ENCODE assay signal across 1 cellular context in the genomic region with DNA sequence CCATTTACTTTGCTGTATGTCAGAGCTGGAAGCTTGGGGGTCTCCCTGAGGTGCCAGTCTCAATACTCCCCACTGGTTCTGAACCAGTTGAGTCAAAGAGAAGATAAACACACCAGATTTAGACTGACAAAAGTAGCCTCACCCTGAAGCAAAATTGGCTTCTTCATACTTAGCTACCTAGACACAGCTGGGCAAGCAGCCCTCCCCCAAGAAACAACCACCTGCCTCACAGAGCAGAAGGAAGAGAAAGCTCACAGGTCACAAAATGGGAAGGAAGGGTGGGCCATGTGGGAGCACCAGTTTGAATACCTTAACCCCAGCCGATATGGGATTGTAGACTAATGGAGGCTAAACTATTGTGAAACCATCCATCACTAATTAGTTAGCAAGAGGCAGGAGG.
TF ChIP-seq lines count a peak whose summit lies in the region.

No MANE protein-coding gene starts in this region.

TF ChIP-seq in GM23338, 12 proteins besides CTCF, POLR2A, EP300 and RAD21:
- TF ChIP-seq, protein P1, sequence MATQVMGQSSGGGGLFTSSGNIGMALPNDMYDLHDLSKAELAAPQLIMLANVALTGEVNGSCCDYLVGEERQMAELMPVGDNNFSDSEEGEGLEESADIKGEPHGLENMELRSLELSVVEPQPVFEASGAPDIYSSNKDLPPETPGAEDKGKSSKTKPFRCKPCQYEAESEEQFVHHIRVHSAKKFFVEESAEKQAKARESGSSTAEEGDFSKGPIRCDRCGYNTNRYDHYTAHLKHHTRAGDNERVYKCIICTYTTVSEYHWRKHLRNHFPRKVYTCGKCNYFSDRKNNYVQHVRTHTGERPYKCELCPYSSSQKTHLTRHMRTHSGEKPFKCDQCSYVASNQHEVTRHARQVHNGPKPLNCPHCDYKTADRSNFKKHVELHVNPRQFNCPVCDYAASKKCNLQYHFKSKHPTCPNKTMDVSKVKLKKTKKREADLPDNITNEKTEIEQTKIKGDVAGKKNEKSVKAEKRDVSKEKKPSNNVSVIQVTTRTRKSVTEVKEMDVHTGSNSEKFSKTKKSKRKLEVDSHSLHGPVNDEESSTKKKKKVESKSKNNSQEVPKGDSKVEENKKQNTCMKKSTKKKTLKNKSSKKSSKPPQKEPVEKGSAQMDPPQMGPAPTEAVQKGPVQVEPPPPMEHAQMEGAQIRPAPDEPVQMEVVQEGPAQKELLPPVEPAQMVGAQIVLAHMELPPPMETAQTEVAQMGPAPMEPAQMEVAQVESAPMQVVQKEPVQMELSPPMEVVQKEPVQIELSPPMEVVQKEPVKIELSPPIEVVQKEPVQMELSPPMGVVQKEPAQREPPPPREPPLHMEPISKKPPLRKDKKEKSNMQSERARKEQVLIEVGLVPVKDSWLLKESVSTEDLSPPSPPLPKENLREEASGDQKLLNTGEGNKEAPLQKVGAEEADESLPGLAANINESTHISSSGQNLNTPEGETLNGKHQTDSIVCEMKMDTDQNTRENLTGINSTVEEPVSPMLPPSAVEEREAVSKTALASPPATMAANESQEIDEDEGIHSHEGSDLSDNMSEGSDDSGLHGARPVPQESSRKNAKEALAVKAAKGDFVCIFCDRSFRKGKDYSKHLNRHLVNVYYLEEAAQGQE (IDR thresholded peaks at IDR 0.05; ENCODE audit: unreplicated experiment), result no peak
- TF ChIP-seq STAT1 (IDR thresholded peaks at IDR 0.05; ENCODE audit: unreplicated experiment), result no peak
- no peak for TF ChIP-seq EZH2 (IDR thresholded peaks at IDR 0.05; ENCODE audit: low read depth, unreplicated experiment)
- TF ChIP-seq, protein P2, sequence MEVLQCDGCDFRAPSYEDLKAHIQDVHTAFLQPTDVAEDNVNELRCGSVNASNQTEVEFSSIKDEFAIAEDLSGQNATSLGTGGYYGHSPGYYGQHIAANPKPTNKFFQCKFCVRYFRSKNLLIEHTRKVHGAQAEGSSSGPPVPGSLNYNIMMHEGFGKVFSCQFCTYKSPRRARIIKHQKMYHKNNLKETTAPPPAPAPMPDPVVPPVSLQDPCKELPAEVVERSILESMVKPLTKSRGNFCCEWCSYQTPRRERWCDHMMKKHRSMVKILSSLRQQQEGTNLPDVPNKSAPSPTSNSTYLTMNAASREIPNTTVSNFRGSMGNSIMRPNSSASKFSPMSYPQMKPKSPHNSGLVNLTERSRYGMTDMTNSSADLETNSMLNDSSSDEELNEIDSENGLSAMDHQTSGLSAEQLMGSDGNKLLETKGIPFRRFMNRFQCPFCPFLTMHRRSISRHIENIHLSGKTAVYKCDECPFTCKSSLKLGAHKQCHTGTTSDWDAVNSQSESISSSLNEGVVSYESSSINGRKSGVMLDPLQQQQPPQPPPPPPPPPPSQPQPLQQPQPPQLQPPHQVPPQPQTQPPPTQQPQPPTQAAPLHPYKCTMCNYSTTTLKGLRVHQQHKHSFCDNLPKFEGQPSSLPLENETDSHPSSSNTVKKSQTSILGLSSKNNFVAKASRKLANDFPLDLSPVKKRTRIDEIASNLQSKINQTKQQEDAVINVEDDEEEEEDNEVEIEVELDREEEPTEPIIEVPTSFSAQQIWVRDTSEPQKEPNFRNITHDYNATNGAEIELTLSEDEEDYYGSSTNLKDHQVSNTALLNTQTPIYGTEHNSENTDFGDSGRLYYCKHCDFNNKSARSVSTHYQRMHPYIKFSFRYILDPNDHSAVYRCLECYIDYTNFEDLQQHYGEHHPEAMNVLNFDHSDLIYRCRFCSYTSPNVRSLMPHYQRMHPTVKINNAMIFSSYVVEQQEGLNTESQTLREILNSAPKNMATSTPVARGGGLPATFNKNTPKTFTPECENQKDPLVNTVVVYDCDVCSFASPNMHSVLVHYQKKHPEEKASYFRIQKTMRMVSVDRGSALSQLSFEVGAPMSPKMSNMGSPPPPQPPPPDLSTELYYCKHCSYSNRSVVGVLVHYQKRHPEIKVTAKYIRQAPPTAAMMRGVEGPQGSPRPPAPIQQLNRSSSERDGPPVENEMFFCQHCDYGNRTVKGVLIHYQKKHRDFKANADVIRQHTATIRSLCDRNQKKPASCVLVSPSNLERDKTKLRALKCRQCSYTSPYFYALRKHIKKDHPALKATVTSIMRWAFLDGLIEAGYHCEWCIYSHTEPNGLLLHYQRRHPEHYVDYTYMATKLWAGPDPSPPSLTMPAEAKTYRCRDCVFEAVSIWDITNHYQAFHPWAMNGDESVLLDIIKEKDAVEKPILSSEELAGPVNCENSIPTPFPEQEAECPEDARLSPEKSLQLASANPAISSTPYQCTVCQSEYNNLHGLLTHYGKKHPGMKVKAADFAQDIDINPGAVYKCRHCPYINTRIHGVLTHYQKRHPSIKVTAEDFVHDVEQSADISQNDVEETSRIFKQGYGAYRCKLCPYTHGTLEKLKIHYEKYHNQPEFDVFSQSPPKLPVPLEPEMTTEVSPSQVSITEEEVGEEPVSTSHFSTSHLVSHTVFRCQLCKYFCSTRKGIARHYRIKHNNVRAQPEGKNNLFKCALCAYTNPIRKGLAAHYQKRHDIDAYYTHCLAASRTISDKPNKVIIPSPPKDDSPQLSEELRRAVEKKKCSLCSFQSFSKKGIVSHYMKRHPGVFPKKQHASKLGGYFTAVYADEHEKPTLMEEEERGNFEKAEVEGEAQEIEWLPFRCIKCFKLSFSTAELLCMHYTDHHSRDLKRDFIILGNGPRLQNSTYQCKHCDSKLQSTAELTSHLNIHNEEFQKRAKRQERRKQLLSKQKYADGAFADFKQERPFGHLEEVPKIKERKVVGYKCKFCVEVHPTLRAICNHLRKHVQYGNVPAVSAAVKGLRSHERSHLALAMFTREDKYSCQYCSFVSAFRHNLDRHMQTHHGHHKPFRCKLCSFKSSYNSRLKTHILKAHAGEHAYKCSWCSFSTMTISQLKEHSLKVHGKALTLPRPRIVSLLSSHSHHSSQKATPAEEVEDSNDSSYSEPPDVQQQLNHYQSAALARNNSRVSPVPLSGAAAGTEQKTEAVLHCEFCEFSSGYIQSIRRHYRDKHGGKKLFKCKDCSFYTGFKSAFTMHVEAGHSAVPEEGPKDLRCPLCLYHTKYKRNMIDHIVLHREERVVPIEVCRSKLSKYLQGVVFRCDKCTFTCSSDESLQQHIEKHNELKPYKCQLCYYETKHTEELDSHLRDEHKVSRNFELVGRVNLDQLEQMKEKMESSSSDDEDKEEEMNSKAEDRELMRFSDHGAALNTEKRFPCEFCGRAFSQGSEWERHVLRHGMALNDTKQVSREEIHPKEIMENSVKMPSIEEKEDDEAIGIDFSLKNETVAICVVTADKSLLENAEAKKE (CRISPR knock-in tag; IDR thresholded peaks at IDR 0.05), result no peak
- TF ChIP-seq NANOG (IDR thresholded peaks at IDR 0.05; ENCODE audit: borderline replicate concordance), result no peak
- no peak for TF ChIP-seq CREB1 (CRISPR knock-in tag; IDR thresholded peaks at IDR 0.05; ENCODE audit: low read depth)
